Comparison of ENCODE assay signal across 22 cellular contexts in genomic region chr21:14833952-14834351, GRCh38.
"Had no signal": no experiment of that assay in that cellular context is flagged by ENCODE, and none has a peak within 500 bp of the region (broad histone marks: within the 10 kb centered on the region; RNA-seq: fewer than 3 reads in every experiment).

No MANE protein-coding gene starts in this region.

- H3K27me3 ChIP-seq: colonic mucosa, esophagus squamous epithelium, gastrocnemius medialis, heart right ventricle, left lung had no signal

- ATAC-seq: effector memory CD8-positive, alpha-beta T cell; esophagus mucosa; gastrocnemius medialis; heart right ventricle; left cardiac atrium; left lung; left ventricle myocardium superior; lower lobe of right lung; naive thymus-derived CD4-positive, alpha-beta T cell had no signal

- H3K36me3 ChIP-seq: colonic mucosa, esophagus squamous epithelium, gastrocnemius medialis, heart right ventricle, left lung, lower lobe of right lung had no signal

- DNase-seq: colonic mucosa; effector CD8-positive, alpha-beta T cell; effector memory CD8-positive, alpha-beta T cell; endodermal cell; erythroblast; esophagus squamous epithelium; foreskin fibroblast; foreskin melanocyte; gastrocnemius medialis; glutamatergic neuron; head of caudate nucleus; heart right ventricle; hippocampal formation; left cardiac atrium; left lung; left ventricle myocardium superior; lower lobe of right lung; mesenchymal stem cell; midbrain; naive thymus-derived CD4-positive, alpha-beta T cell had no signal

- H3K4me1 ChIP-seq: colonic mucosa, esophagus squamous epithelium, gastrocnemius medialis, heart right ventricle, left lung, lower lobe of right lung had no signal

- H3K4me3 ChIP-seq: colonic mucosa, esophagus squamous epithelium, gastrocnemius medialis, heart right ventricle, left lung, lower lobe of right lung had no signal

- H3K27ac ChIP-seq: colonic mucosa, epithelial cell of prostate, esophagus squamous epithelium, gastrocnemius medialis, heart right ventricle, left lung, lower lobe of right lung had no signal
